22 cellular contexts compared by ENCODE assay signal in genomic region chr10:11331706-11332105, GRCh38.
DNase-seq lines count a peak whose midpoint lies in the region; ATAC-seq and TF ChIP-seq lines count a peak whose summit lies in the region.
"Had no signal": no experiment of that assay in that cellular context is flagged by ENCODE, and none has a peak within 500 bp of the region (broad histone marks: within the 10 kb centered on the region; RNA-seq: fewer than 3 reads in every experiment).

No MANE protein-coding gene starts in this region.

- H3K4me3 Mint-ChIP-seq in activated CD4-positive, alpha-beta memory T cell treated with anti-CD3 and anti-CD28 coated beads for 36 hours: no peak overlapping the region
- no peak overlapping the region for H3K4me3 Mint-ChIP-seq in activated CD4-positive, alpha-beta memory T cell treated with anti-CD3 and anti-CD28 coated beads, Interleukin-2, amount 10 ng/mL, durations not matched to agents 7 days and 5 days
- H3K4me3 Mint-ChIP-seq in natural killer cell treated with Interleukin-12 subunit alpha and Interleukin-12 subunit beta and Interleukin-15 and Interleukin-18, amount 100 ng/mL, for 72 hours: no peak overlapping the region
- no peak overlapping the region for H3K4me3 Mint-ChIP-seq in glutamatergic neuron (ENCODE audit: unreplicated experiment)

- no peak for ATAC-seq in natural killer cell treated with Interleukin-12 subunit alpha and Interleukin-12 subunit beta and Interleukin-15 and Interleukin-18, amount 100 ng/mL, for 72 hours
- no peak for ATAC-seq in HG03025 (IDR thresholded peaks at IDR 0.05; ENCODE audit: low FRiP score, unreplicated experiment)
- ATAC-seq: heart left ventricle, pancreas, Right ventricle myocardium inferior had no signal

- peaks cover 34% of the 10 kb centered on the region for H3K4me1 Mint-ChIP-seq in activated CD4-positive, alpha-beta memory T cell treated with anti-CD3 and anti-CD28 coated beads for 36 hours (ENCODE audit: low read depth)
- H3K4me1 Mint-ChIP-seq in activated CD4-positive, alpha-beta memory T cell treated with anti-CD3 and anti-CD28 coated beads, Interleukin-2, amount 10 ng/mL, durations not matched to agents 7 days and 5 days: peaks cover 23% of the 10 kb centered on the region
- peaks cover 15 to 49% of the 10 kb centered on the region in 2 donors for H3K4me1 Mint-ChIP-seq in natural killer cell treated with Interleukin-12 subunit alpha and Interleukin-12 subunit beta and Interleukin-15 and Interleukin-18, amount 100 ng/mL, for 72 hours (ENCODE audit: low read depth in 2 of 2)
- peaks cover 19% of the 10 kb centered on the region for H3K4me1 Mint-ChIP-seq in glutamatergic neuron (ENCODE audit: low read depth, unreplicated experiment)

- CTCF ChIA-PET in activated CD4-positive, alpha-beta memory T cell treated with anti-CD3 and anti-CD28 coated beads for 36 hours (lab: Charles Lee): no interaction called here
- CTCF ChIA-PET in activated CD4-positive, alpha-beta memory T cell treated with anti-CD3 and anti-CD28 coated beads, Interleukin-2, amount 10 ng/mL, durations not matched to agents 7 days and 5 days (lab: Charles Lee): no interaction called here

- POLR2A ChIA-PET in activated CD4-positive, alpha-beta memory T cell treated with anti-CD3 and anti-CD28 coated beads for 36 hours (lab: Charles Lee): no interaction called here
- POLR2A ChIA-PET in activated CD4-positive, alpha-beta memory T cell treated with anti-CD3 and anti-CD28 coated beads, Interleukin-2, amount 10 ng/mL, durations not matched to agents 7 days and 5 days (lab: Charles Lee): no interaction called here

- H3K36me3 Mint-ChIP-seq in activated CD4-positive, alpha-beta memory T cell treated with anti-CD3 and anti-CD28 coated beads for 36 hours: peaks cover 39% of the 10 kb centered on the region
- H3K36me3 Mint-ChIP-seq in activated CD4-positive, alpha-beta memory T cell treated with anti-CD3 and anti-CD28 coated beads, Interleukin-2, amount 10 ng/mL, durations not matched to agents 7 days and 5 days (ENCODE audit: low read depth): peaks cover 80% of the 10 kb centered on the region
- H3K36me3 Mint-ChIP-seq in natural killer cell treated with Interleukin-12 subunit alpha and Interleukin-12 subunit beta and Interleukin-15 and Interleukin-18, amount 100 ng/mL, for 72 hours: peaks cover 41% of the 10 kb centered on the region
- no peaks in the 10 kb centered on the region for H3K36me3 Mint-ChIP-seq in glutamatergic neuron (ENCODE audit: unreplicated experiment)

- H3K27ac Mint-ChIP-seq in activated CD4-positive, alpha-beta memory T cell treated with anti-CD3 and anti-CD28 coated beads for 36 hours: peak overlapping the region; percentile 49
- no peak overlapping the region for H3K27ac Mint-ChIP-seq in activated CD4-positive, alpha-beta memory T cell treated with anti-CD3 and anti-CD28 coated beads, Interleukin-2, amount 10 ng/mL, durations not matched to agents 7 days and 5 days
- peak overlapping the region; percentile 31 to 92 for H3K27ac Mint-ChIP-seq in natural killer cell treated with Interleukin-12 subunit alpha and Interleukin-12 subunit beta and Interleukin-15 and Interleukin-18, amount 100 ng/mL, for 72 hours
- H3K27ac Mint-ChIP-seq in glutamatergic neuron (ENCODE audit: unreplicated experiment): no peak overlapping the region

- intact Hi-C loops in activated CD4-positive, alpha-beta memory T cell treated with anti-CD3 and anti-CD28 coated beads for 36 hours (cut with micrococcal nuclease): no loop called here

- H3K4me3 ChIP-seq in choroid plexus epithelial cell (ENCODE audit: low read depth, low read length): no peak overlapping the region
- H3K4me3 ChIP-seq: ascending aorta, dorsolateral prefrontal cortex, heart left ventricle, pancreas, skin epidermis had no signal

- TF ChIP-seq CTCF in choroid plexus epithelial cell (conservative IDR thresholded peaks at IDR 0.05; ENCODE audit: low read depth, low read length): no peak
- no peak for TF ChIP-seq CTCF in glutamatergic neuron (IDR thresholded peaks at IDR 0.05; ENCODE audit: partially characterized antibody, unreplicated experiment)

- H3K9me3 Mint-ChIP-seq in activated CD4-positive, alpha-beta memory T cell treated with anti-CD3 and anti-CD28 coated beads for 36 hours: no peaks in the 10 kb centered on the region
- no peaks in the 10 kb centered on the region for H3K9me3 Mint-ChIP-seq in activated CD4-positive, alpha-beta memory T cell treated with anti-CD3 and anti-CD28 coated beads, Interleukin-2, amount 10 ng/mL, durations not matched to agents 7 days and 5 days
- no peaks in the 10 kb centered on the region for H3K9me3 Mint-ChIP-seq in natural killer cell treated with Interleukin-12 subunit alpha and Interleukin-12 subunit beta and Interleukin-15 and Interleukin-18, amount 100 ng/mL, for 72 hours
- H3K9me3 Mint-ChIP-seq in glutamatergic neuron (ENCODE audit: unreplicated experiment): peaks cover 6% of the 10 kb centered on the region

- H3K27me3 Mint-ChIP-seq in activated CD4-positive, alpha-beta memory T cell treated with anti-CD3 and anti-CD28 coated beads for 36 hours: no peaks in the 10 kb centered on the region
- no peaks in the 10 kb centered on the region for H3K27me3 Mint-ChIP-seq in activated CD4-positive, alpha-beta memory T cell treated with anti-CD3 and anti-CD28 coated beads, Interleukin-2, amount 10 ng/mL, durations not matched to agents 7 days and 5 days
- no peaks in the 10 kb centered on the region for H3K27me3 Mint-ChIP-seq in natural killer cell treated with Interleukin-12 subunit alpha and Interleukin-12 subunit beta and Interleukin-15 and Interleukin-18, amount 100 ng/mL, for 72 hours
- peaks cover 2% of the 10 kb centered on the region for H3K27me3 Mint-ChIP-seq in glutamatergic neuron (ENCODE audit: unreplicated experiment)

- no peak for DNase-seq in activated CD4-positive, alpha-beta memory T cell treated with anti-CD3 and anti-CD28 coated beads for 36 hours
- DNase-seq in activated CD4-positive, alpha-beta memory T cell treated with anti-CD3 and anti-CD28 coated beads, Interleukin-2, amount 10 ng/mL, durations not matched to agents 7 days and 5 days: no peak
- DNase-seq in HT1080 (ENCODE audit: low read depth) (peak; percentile 27), choroid plexus epithelial cell (ENCODE audit: low read depth) (peak; percentile 38), glutamatergic neuron (no peak), NCI-H2196 treated with DMSO at 0.1 percent for 48 hours (lab: John Stamatoyannopoulos, UW; ENCODE audit: unreplicated experiment) (no peak)
- no peak for DNase-seq in natural killer cell treated with Interleukin-12 subunit alpha and Interleukin-12 subunit beta and Interleukin-15 and Interleukin-18, amount 100 ng/mL, for 72 hours (ENCODE audit: low spot score)
- DNase-seq: 8988T; DMS 273 treated with DMSO at 0.1 percent for 48 hours; dorsolateral prefrontal cortex; heart left ventricle; KG1; NCI-H1092 treated with DMSO at 0.1 percent for 48 hours; NCI-H2107; NCI-H526 treated with DMSO at 0.1 percent for 48 hours; pancreas; stimulated activated CD4-positive, alpha-beta T cell treated with anti-CD3 and anti-CD28 coated beads, Interleukin-2, amount 100 ng/mL, for 48 hours; T-helper 1 cell had no signal

Comparison
In these comparisons a context has a peak if more than half of its experiments do, and no peak if none do; other contexts are left out.
1. H3K27ac Mint-ChIP-seq: peak in activated CD4-positive, alpha-beta memory T cell treated with anti-CD3 and anti-CD28 coated beads for 36 hours (single experiment) and natural killer cell treated with Interleukin-12 subunit alpha and Interleukin-12 subunit beta and Interleukin-15 and Interleukin-18, amount 100 ng/mL, for 72 hours (2 of 2); none in activated CD4-positive, alpha-beta memory T cell treated with anti-CD3 and anti-CD28 coated beads, Interleukin-2, amount 10 ng/mL, durations not matched to agents 7 days and 5 days (single experiment) and glutamatergic neuron (single experiment).
2. DNase-seq: peak in HT1080 (single experiment) and choroid plexus epithelial cell (single experiment); none in activated CD4-positive, alpha-beta memory T cell treated with anti-CD3 and anti-CD28 coated beads for 36 hours (single experiment), activated CD4-positive, alpha-beta memory T cell treated with anti-CD3 and anti-CD28 coated beads, Interleukin-2, amount 10 ng/mL, durations not matched to agents 7 days and 5 days (single experiment), natural killer cell treated with Interleukin-12 subunit alpha and Interleukin-12 subunit beta and Interleukin-15 and Interleukin-18, amount 100 ng/mL, for 72 hours (single experiment), glutamatergic neuron (single experiment) and NCI-H2196 treated with DMSO at 0.1 percent for 48 hours (single experiment).